In genomic region chr16:75318737-75319136, GRCh38 we compare ENCODE assay signal across 1 cellular context.
TF ChIP-seq lines count a peak whose summit lies in the region.

No MANE protein-coding gene starts in this region.

TF ChIP-seq in GM12878, 131 proteins besides CTCF, POLR2A, EP300 and RAD21 (continued from another document):
- TF ChIP-seq TCF7 (IDR thresholded peaks at IDR 0.05; ENCODE audit: borderline replicate concordance), result no peak
- peak; percentile 43; the same call in 1 of the 2 replicates for TF ChIP-seq IRF4 (IDR thresholded peaks at IDR 0.05; ENCODE audit: low read depth, low read length)
- TF ChIP-seq ATF7 (IDR thresholded peaks at IDR 0.05; ENCODE audit: low read depth), result peak; percentile 31; the same call in 1 of the 2 replicates
- no peak for TF ChIP-seq E2F8 (IDR thresholded peaks at IDR 0.05; ENCODE audit: low read depth, partially characterized antibody)
- no peak for TF ChIP-seq PML (IDR thresholded peaks at IDR 0.05; ENCODE audit: low read length)
- 0 out of 2 replicates have a peak, but pooled peaks have one; percentile 30 for TF ChIP-seq ZNF217 (IDR thresholded peaks at IDR 0.05)
- peak; percentile 25 to 30; a peak in 1 of 4 replicates for TF ChIP-seq IKZF2 (IDR thresholded peaks at IDR 0.05)
- peak; percentile 60 for TF ChIP-seq ATF2 (IDR thresholded peaks at IDR 0.05; ENCODE audit: low read length)
- TF ChIP-seq IKZF1 (conservative IDR thresholded peaks at IDR 0.05), result 0 out of 2 replicates have a peak, but pooled peaks have one; percentile 7
- peak; percentile 60 for TF ChIP-seq RUNX3 (IDR thresholded peaks at IDR 0.05; ENCODE audit: low read length)
- TF ChIP-seq JUNB (IDR thresholded peaks at IDR 0.05), result peak; percentile 88
